2 cellular contexts compared by ENCODE assay signal in the genomic region with DNA sequence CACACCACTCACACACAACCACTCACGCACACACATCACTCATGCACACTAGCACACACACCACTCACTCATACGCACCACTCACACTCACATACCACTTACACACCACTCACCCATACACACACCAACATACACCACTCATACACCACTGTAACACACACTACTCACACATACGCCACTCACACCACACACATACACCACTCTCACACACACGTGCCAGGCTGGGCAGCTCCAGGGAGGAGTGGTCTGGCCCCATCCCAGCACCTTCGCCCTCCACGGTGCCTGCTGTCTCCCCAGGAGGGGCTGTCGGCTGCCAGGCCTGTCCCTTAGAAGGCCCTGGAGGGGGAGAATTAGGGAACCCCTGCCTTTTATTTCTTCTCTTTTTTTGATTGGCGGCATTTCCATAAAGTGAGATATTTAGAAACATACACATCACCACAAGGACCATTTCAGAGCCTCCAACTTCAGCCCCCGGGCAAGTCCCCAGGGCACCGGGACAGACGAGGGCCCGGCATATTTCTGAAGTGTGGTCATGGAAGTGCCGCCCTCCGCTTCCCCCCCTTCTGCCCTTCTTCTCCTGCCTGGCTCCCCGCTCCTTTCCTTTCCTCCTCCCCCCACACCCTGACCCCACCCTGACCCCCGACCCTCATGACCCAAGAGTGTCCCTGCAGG.
TF ChIP-seq lines count a peak whose summit lies in the region.

No MANE protein-coding gene starts in this region.

TF ChIP-seq in HEK293, 187 proteins besides CTCF, POLR2A, EP300 and RAD21:
- TF ChIP-seq GLI4 (tag by site-specific recombination; IDR thresholded peaks at IDR 0.05): 0 out of 2 replicates have a peak, but pooled peaks have one; percentile 24
- no peak for TF ChIP-seq ZNF335 (tag by site-specific recombination; conservative IDR thresholded peaks at IDR 0.05)
- TF ChIP-seq, protein P1, sequence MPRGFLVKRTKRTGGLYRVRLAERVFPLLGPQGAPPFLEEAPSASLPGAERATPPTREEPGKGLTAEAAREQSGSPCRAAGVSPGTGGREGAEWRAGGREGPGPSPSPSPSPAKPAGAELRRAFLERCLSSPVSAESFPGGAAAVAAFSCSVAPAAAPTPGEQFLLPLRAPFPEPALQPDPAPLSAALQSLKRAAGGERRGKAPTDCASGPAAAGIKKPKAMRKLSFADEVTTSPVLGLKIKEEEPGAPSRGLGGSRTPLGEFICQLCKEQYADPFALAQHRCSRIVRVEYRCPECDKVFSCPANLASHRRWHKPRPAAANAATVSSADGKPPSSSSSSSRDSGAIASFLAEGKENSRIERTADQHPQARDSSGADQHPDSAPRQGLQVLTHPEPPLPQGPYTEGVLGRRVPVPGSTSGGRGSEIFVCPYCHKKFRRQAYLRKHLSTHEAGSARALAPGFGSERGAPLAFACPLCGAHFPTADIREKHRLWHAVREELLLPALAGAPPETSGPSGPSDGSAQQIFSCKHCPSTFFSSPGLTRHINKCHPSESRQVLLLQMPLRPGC (tag by site-specific recombination; IDR thresholded peaks at IDR 0.05): 0 out of 2 replicates have a peak, but pooled peaks have one; percentile 34
- TF ChIP-seq, protein P2, sequence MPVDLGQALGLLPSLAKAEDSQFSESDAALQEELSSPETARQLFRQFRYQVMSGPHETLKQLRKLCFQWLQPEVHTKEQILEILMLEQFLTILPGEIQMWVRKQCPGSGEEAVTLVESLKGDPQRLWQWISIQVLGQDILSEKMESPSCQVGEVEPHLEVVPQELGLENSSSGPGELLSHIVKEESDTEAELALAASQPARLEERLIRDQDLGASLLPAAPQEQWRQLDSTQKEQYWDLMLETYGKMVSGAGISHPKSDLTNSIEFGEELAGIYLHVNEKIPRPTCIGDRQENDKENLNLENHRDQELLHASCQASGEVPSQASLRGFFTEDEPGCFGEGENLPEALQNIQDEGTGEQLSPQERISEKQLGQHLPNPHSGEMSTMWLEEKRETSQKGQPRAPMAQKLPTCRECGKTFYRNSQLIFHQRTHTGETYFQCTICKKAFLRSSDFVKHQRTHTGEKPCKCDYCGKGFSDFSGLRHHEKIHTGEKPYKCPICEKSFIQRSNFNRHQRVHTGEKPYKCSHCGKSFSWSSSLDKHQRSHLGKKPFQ (tag by site-specific recombination; IDR thresholded peaks at IDR 0.05): peak; percentile 86; the same call in 1 of the 2 replicates

TF ChIP-seq in H1, 55 proteins besides CTCF, POLR2A, EP300 and RAD21:
- TF ChIP-seq EZH2 (IDR thresholded peaks at IDR 0.05; ENCODE audit: low read depth, low read length, severe bottlenecking) (no peak), NANOG (IDR thresholded peaks at IDR 0.05; ENCODE audit: insufficient read depth, low read depth, low read length, poor library complexity, severe bottlenecking) (no peak), ZNF274 (IDR thresholded peaks at IDR 0.05; ENCODE audit: borderline replicate concordance, extremely low read depth, low read length) (no peak), KDM1A (IDR thresholded peaks at IDR 0.05; ENCODE audit: borderline replicate concordance, low read length) (no peak), CHD1 (IDR thresholded peaks at IDR 0.05; ENCODE audit: low read depth, low read length) (no peak)
